Comparison of ENCODE assay signal across 8 cellular contexts in genomic region chr9:41098759-41099158, GRCh38. TPM values are rescaled to one million over a fixed set of nuclear protein-coding genes. Genes with fewer than 3 reads are reported as not detected.
"Had no signal": no experiment of that assay in that cellular context is flagged by ENCODE, and none has a peak within 500 bp of the region (broad histone marks: within the 10 kb centered on the region; RNA-seq: fewer than 3 reads in every experiment).

No MANE protein-coding gene starts in this region.

RNA-seq across cellular contexts. Expression of gene FOXD4L6, which starts 29.7 kb away (rescaled TPM):
- total RNA-seq: chondrocyte, gastrocnemius medialis, left ventricle myocardium superior, lung microvascular endothelial cell, mucosa of gallbladder, osteocyte, posterior vena cava, right lobe of liver had no signal
